8 cellular contexts compared by ENCODE assay signal in genomic region chr1:155254714-155255242, GRCh38. TPM values are rescaled to one million over a fixed set of nuclear protein-coding genes. Genes with fewer than 3 reads are reported as not detected.
DNase-seq lines count a peak whose midpoint lies in the region; TF ChIP-seq lines count a peak whose summit lies in the region.

No MANE protein-coding gene starts in this region.

- DNase-seq in DMS53 (lab: John Stamatoyannopoulos, UW) (peak; percentile 48), DMS53 treated with DMSO at 0.1 percent for 48 hours (lab: John Stamatoyannopoulos, UW; ENCODE audit: unreplicated experiment) (no peak), Peyer's patch (no peak), neural progenitor cell (ENCODE audit: low spot score) (peak; percentile 45), cerebellar cortex (ENCODE audit: low spot score) (no peak), middle frontal gyrus (ENCODE audit: extremely low spot score, low spot score) (no peak), GOT3 (lab: John Stamatoyannopoulos, UW) (no peak)

- H3K4me3 ChIP-seq in Peyer's patch, result peak overlapping the region; percentile 68 to 93 (median 83)
- H3K4me3 ChIP-seq in esophagus (ENCODE audit: low read depth in 1 of 2, low read length in 2 of 2), result peak overlapping the region; percentile 62 to 74
- H3K4me3 ChIP-seq in neural progenitor cell, result peak overlapping the region; percentile 84

- H3K9me3 Mint-ChIP-seq in neural progenitor cell, result no peaks in the 10 kb centered on the region

- H3K27me3 Mint-ChIP-seq in neural progenitor cell (ENCODE audit: insufficient read depth, low read depth), result peaks cover 9% of the 10 kb centered on the region

- H3K36me3 Mint-ChIP-seq in neural progenitor cell, result peaks cover 16% of the 10 kb centered on the region

- 3 to 4% methylated on average over 33 to 35 of the region's 35 CpGs for WGBS in esophagus, 2 donors

- peaks cover 12% of the 10 kb centered on the region for H3K79me2 ChIP-seq in neural progenitor cell (ENCODE audit: low read depth)

- peaks cover 4 to 27% (median 17%) of the 10 kb centered on the region in 4 donors for H3K4me1 ChIP-seq in Peyer's patch
- H3K4me1 ChIP-seq in esophagus (ENCODE audit: control insufficient read depth in 2 of 2, insufficient read depth in 2 of 2, low read length in 1 of 2), result peaks cover 11 to 20% of the 10 kb centered on the region in 2 donors
- peaks cover 20% of the 10 kb centered on the region for H3K4me1 ChIP-seq in neural progenitor cell

- TF ChIP-seq POLR2A in Peyer's patch (IDR thresholded peaks at IDR 0.05), result no peak

- H3K4me1 Mint-ChIP-seq in neural progenitor cell, result peaks cover 32% of the 10 kb centered on the region

- H3K36me3 ChIP-seq in Peyer's patch (peaks cover 0 to 18% (median 0%) of the 10 kb centered on the region in 3 donors), esophagus (ENCODE audit: control insufficient read depth in 2 of 2, insufficient read depth in 2 of 2, low read length in 1 of 2) (peaks cover 0 to 12% of the 10 kb centered on the region in 2 donors), neural progenitor cell (no peaks in the 10 kb centered on the region)

- H3K9me3 ChIP-seq in Peyer's patch, result no peaks in the 10 kb centered on the region
- no peaks in the 10 kb centered on the region for H3K9me3 ChIP-seq in esophagus (ENCODE audit: control insufficient read depth in 2 of 2, insufficient read depth in 1 of 2, low read depth in 1 of 2, low read length in 1 of 2)
- no peaks in the 10 kb centered on the region for H3K9me3 ChIP-seq in neural progenitor cell (ENCODE audit: low read depth)

- no peak overlapping the region for H3K27ac Mint-ChIP-seq in neural progenitor cell

- peak overlapping the region; percentile 81 to 97 (median 89) for H3K27ac ChIP-seq in Peyer's patch
- peak overlapping the region; percentile 97 to 99 for H3K27ac ChIP-seq in esophagus (ENCODE audit: low read depth in 2 of 2, low read length in 1 of 2)
- no peak overlapping the region for H3K27ac ChIP-seq in neural progenitor cell

- H3K4me3 Mint-ChIP-seq in neural progenitor cell, result peak overlapping the region; percentile 91

- H4K20me1 ChIP-seq in neural progenitor cell (ENCODE audit: low read depth), result no peaks in the 10 kb centered on the region

- H3F3A ChIP-seq in neural progenitor cell (ENCODE audit: low read depth), result peaks cover 30% of the 10 kb centered on the region

- H3K9ac ChIP-seq in neural progenitor cell, result peak overlapping the region; percentile 72

- H2AFZ ChIP-seq in neural progenitor cell (replicated peaks), result peak overlapping the region; percentile 27

- peak overlapping the region; percentile 99 for H3K4me2 ChIP-seq in neural progenitor cell

- TF ChIP-seq CTCF in Peyer's patch (IDR thresholded peaks at IDR 0.05) (no peak), neural progenitor cell (IDR thresholded peaks at IDR 0.05) (no peak)

- no peaks in the 10 kb centered on the region for H3K27me3 ChIP-seq in Peyer's patch
- H3K27me3 ChIP-seq in esophagus (ENCODE audit: control insufficient read depth in 1 of 2, insufficient read depth in 2 of 2, low read length in 2 of 2), result no peaks in the 10 kb centered on the region
- no peaks in the 10 kb centered on the region for H3K27me3 ChIP-seq in neural progenitor cell

RNA-seq across cellular contexts. Expression of gene ENTREP3, which starts 0.5 kb away (rescaled TPM):
- total RNA-seq in Peyer's patch, result 10 to 100 TPM in 3 of 4 donors, 1 to 10 TPM in 1; 5.8 to 20.7 (median 15.4) TPM
- polyA plus RNA-seq in esophagus, result 10 to 100 TPM; 12.7 to 13.6 TPM
- total RNA-seq in neural progenitor cell (ENCODE audit: low replicate concordance), result 4.8 and 14.9 TPM in 2 replicates

RNA-seq across cellular contexts. Expression of gene SCAMP3, which starts 7.4 kb away (rescaled TPM):
- total RNA-seq in Peyer's patch (10 to 100 TPM; 34.7 to 63.7 (median 49.2) TPM), neural progenitor cell (ENCODE audit: low replicate concordance) (21.8 and 44.8 TPM in 2 replicates)
- 10 to 100 TPM; 20.2 to 47.3 TPM for polyA plus RNA-seq in esophagus

RNA-seq across cellular contexts. Expression of gene CLK2, which starts 18.5 kb away (rescaled TPM):
- 100 to 1,000 TPM in 2 of 4 donors, 10 to 100 TPM in 2; 44.7 to 125 (median 98.5) TPM for total RNA-seq in Peyer's patch
- polyA plus RNA-seq in esophagus, result 10 to 100 TPM; 29.2 to 55.3 TPM
- 41.7 and 62.2 TPM in 2 replicates for total RNA-seq in neural progenitor cell (ENCODE audit: low replicate concordance)

RNA-seq across cellular contexts. Expression of gene HCN3, which starts 22.5 kb away (rescaled TPM):
- total RNA-seq in Peyer's patch, result 10 to 100 TPM in 3 of 4 donors, 1 to 10 TPM in 1; 7.4 to 25.5 (median 19.5) TPM
- 1 to 10 TPM; 2.4 to 6.6 TPM for polyA plus RNA-seq in esophagus
- 1.9 and 5.9 TPM in 2 replicates for total RNA-seq in neural progenitor cell (ENCODE audit: low replicate concordance)

RNA-seq across cellular contexts. Expression of gene MTX1, which starts 46.3 kb away (rescaled TPM):
- total RNA-seq in Peyer's patch (10 to 100 TPM; 33.2 to 45.2 (median 36.5) TPM), neural progenitor cell (ENCODE audit: low replicate concordance) (25.6 and 46.5 TPM in 2 replicates)
- 10 to 100 TPM; 43.6 to 51.4 TPM for polyA plus RNA-seq in esophagus

Comparison
In these comparisons a context has a peak if more than half of its experiments do, and no peak if none do; other contexts are left out.
1. DNase-seq: peak in DMS53 (single experiment) and neural progenitor cell (single experiment); none in DMS53 treated with DMSO at 0.1 percent for 48 hours (single experiment), Peyer's patch (0 of 3), cerebellar cortex (single experiment), middle frontal gyrus (single experiment) and GOT3 (single experiment).
2. Peak in every context shown above with its lines, with median percentiles within 50 percentile points of each other: H3K4me3 ChIP-seq.